ENCODE assay signal across 14 cellular contexts in the genomic region with DNA sequence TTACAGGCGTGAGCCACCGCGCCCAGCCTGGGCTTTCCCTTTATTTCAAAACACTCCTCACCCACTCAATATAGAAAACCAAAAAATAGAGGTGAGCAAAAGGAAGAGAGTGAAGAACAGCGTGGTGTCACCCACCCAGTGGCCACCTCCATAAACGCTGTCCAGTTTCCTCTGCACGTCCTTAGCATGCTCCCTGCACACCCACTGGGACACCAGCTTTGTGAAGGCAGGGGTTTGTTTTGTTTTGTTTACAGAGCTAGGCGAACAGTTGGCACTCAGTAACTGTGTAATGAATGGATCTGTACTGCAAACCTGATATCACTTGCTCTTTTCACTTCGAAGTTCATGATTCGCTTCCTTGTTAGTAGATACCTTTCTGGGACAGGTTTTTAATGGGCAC.
"Had no signal": no experiment of that assay in that cellular context is flagged by ENCODE, and none has a peak within 500 bp of the region (broad histone marks: within the 10 kb centered on the region; RNA-seq: fewer than 3 reads in every experiment).

No MANE protein-coding gene starts in this region.

- H3K27ac Mint-ChIP-seq: activated CD8-positive, alpha-beta T cell treated with anti-CD3 and anti-CD28 coated beads, Interleukin-2, amount 10 ng/mL, durations not matched to agents 7 days and 5 days; activated naive CD4-positive, alpha-beta T cell treated with anti-CD3 and anti-CD28 coated beads for 36 hours; activated T-helper 2 cell treated with anti-CD3 and anti-CD28 coated beads, Interferon-gamma antibody, Interleukin-2, Interleukin-4, amounts not matched to agents 10 μg/mL and 5 μg/mL and 100 μg/mL, durations not matched to agents 14 hours and 24 hours and 36 hours had no signal

- H3K9me3 ChIP-seq: pancreas, sigmoid colon, spleen, stomach had no signal

- ATAC-seq: activated CD8-positive, alpha-beta T cell treated with anti-CD3 and anti-CD28 coated beads, Interleukin-2, amount 10 ng/mL, durations not matched to agents 7 days and 5 days; pancreas had no signal

- H3K36me3 ChIP-seq: pancreas, sigmoid colon, stomach had no signal

- H3K4me1 ChIP-seq: pancreas had no signal

- H3K9me3 Mint-ChIP-seq: activated naive CD4-positive, alpha-beta T cell treated with anti-CD3 and anti-CD28 coated beads for 36 hours; activated T-helper 2 cell treated with anti-CD3 and anti-CD28 coated beads, Interferon-gamma antibody, Interleukin-2, Interleukin-4, amounts not matched to agents 10 μg/mL and 5 μg/mL and 100 μg/mL, durations not matched to agents 14 hours and 24 hours and 36 hours had no signal

- H3K4me3 ChIP-seq: pancreas, sigmoid colon, spleen, stomach had no signal

- H3K27me3 ChIP-seq: pancreas, sigmoid colon, spleen, stomach had no signal

- H3K27ac ChIP-seq: epithelial cell of prostate, pancreas had no signal

- DNase-seq: activated CD4-positive, alpha-beta T cell treated with anti-CD3 and anti-CD28 coated beads for 48 hours; activated CD8-positive, alpha-beta memory T cell treated with anti-CD3 and anti-CD28 coated beads, Interleukin-2, amount 50 U/mL, for 48 hours; activated CD8-positive, alpha-beta T cell treated with anti-CD3 and anti-CD28 coated beads, Interleukin-2, amount 10 ng/mL, durations not matched to agents 7 days and 5 days; activated naive CD4-positive, alpha-beta T cell treated with anti-CD3 and anti-CD28 coated beads for 36 hours; dermis blood vessel endothelial cell; foreskin melanocyte; mesendoderm; pancreas; sigmoid colon; spleen; stomach; T-helper 2 cell had no signal

- H3K4me3 Mint-ChIP-seq: activated CD8-positive, alpha-beta T cell treated with anti-CD3 and anti-CD28 coated beads, Interleukin-2, amount 10 ng/mL, durations not matched to agents 7 days and 5 days; activated naive CD4-positive, alpha-beta T cell treated with anti-CD3 and anti-CD28 coated beads for 36 hours had no signal
